ENCODE assay signal across 9 cellular contexts in genomic region chr15:78130466-78131294, GRCh38. TPM values are rescaled to one million over a fixed set of nuclear protein-coding genes. Genes with fewer than 3 reads are reported as not detected.
DNase-seq lines count a peak whose midpoint lies in the region; ATAC-seq, FAIRE-seq and TF ChIP-seq lines count a peak whose summit lies in the region.
"Had no signal": no experiment of that assay in that cellular context is flagged by ENCODE, and none has a peak within 500 bp of the region (broad histone marks: within the 10 kb centered on the region; RNA-seq: fewer than 3 reads in every experiment).

No MANE protein-coding gene starts in this region.

- RAD21 ChIA-PET in GM12878 (lab: Charles Lee; ENCODE audit: unreplicated experiment), result interaction anchor here (0.5 to 9.5 kb wide), 17 partner anchors 8 to 571 kb away, joined by 3 to 147 read pairs (median 5); partner anchors contain the start of gene IDH3A

- peak overlapping the region; percentile 46 for H2AFZ ChIP-seq in GM12878 (ENCODE audit: control insufficient read depth, low read depth, low read length)

- H3K27me3 ChIP-seq in GM12878 (replicated peaks in 1 of 2; ENCODE audit: control insufficient read depth in 2 of 2, insufficient read depth in 2 of 2, low read length in 1 of 2) (no peaks in the 10 kb centered on the region), mononuclear cell (ENCODE audit: insufficient read depth, low read length) (no peaks in the 10 kb centered on the region), SJCRH30 (no peaks in the 10 kb centered on the region)

- SMC1A ChIA-PET in GM12878 (lab: Charles Lee; ENCODE audit: uncharacterized antibody, unreplicated experiment), result interaction anchor here (0.8 to 4.4 kb wide), 11 partner anchors 9 to 112 kb away, joined by 3 to 57 read pairs (median 10); no protein-coding TSS in a partner anchor

- 35% methylated on average over 44 of the region's 51 CpGs for WGBS in GM12878 (ENCODE audit: insufficient coverage, insufficient replicate concordance, low lambda C conversion rate, missing lambda C conversion rate)

- no peak for TF ChIP-seq EP300 in GM12878 (IDR thresholded peaks at IDR 0.05; ENCODE audit: borderline replicate concordance in 1 of 2, control insufficient read depth in 1 of 2, low read depth in 2 of 2, low read length in 2 of 2)

- H3K9me3 ChIP-seq in GM12878 (replicated peaks; ENCODE audit: control insufficient read depth, insufficient read depth, low read length) (no peaks in the 10 kb centered on the region), mononuclear cell (ENCODE audit: low read depth, low read length) (no peaks in the 10 kb centered on the region), SJCRH30 (replicated peaks) (no peaks in the 10 kb centered on the region)

- H3K4me2 ChIP-seq in GM12878 (ENCODE audit: control insufficient read depth, insufficient read depth), result peak overlapping the region; percentile 89; the same call in 1 of the 2 replicates

- H4K20me1 ChIP-seq in GM12878 (ENCODE audit: control insufficient read depth, insufficient read depth), result no peaks in the 10 kb centered on the region

- CTCF ChIA-PET in GM12878 (lab: Yijun Ruan, JAX), result interaction anchor here (0.8 to 7.0 kb wide), 22 partner anchors 9 to 222 kb away, joined by 3 to 200 read pairs (median 6); partner anchors contain the start of genes DNAJA4 and IDH3A

- ATAC-seq in GM18909 (IDR thresholded peaks at IDR 0.05; ENCODE audit: poor library complexity, unreplicated experiment), result peak; percentile 22
- peak; percentile 28 for ATAC-seq in HG03442 (IDR thresholded peaks at IDR 0.05; ENCODE audit: unreplicated experiment)
- ATAC-seq in GM12878, result peak; percentile 59

- no peaks in the 10 kb centered on the region for H3K79me2 ChIP-seq in GM12878 (ENCODE audit: control insufficient read depth, insufficient read depth, low read length)

- FAIRE-seq in GM12878 (lab: Jason Lieb, UNC), result no peak
- FAIRE-seq: endometrium had no signal

- H3K36me3 ChIP-seq in GM12878 (ENCODE audit: control insufficient read depth in 2 of 2, insufficient read depth in 2 of 2, low read length in 1 of 2) (no peaks in the 10 kb centered on the region), SJCRH30 (no peaks in the 10 kb centered on the region)

- in situ Hi-C loops in GM12878 (cut with MboI), result no loop called here

- DNase-seq in GM12878 (ENCODE audit: low read depth, low spot score) (no peak), SJCRH30 (no peak), 8988T (no peak), GM03348 (ENCODE audit: low spot score) (no peak)

- H3K4me3 ChIP-seq in GM12878 (peak overlapping the region; percentile 88; the same call in 1 of the 2 replicates), mononuclear cell (ENCODE audit: low read length) (peak overlapping the region; percentile 59), SJCRH30 (no peak overlapping the region; the same call in 1 of the 2 replicates)

- POLR2A ChIA-PET in GM12878 (lab: Charles Lee), result interaction anchor here (0.6 to 1.0 kb wide), 4 partner anchors 9 to 25 kb away, joined by 3 to 5 read pairs (median 4); no protein-coding TSS in a partner anchor

- TF ChIP-seq POLR2A in GM12878 (IDR thresholded peaks at IDR 0.05; ENCODE audit: low read depth, low read length), result no peak

- H3K9ac ChIP-seq in GM12878 (ENCODE audit: control insufficient read depth, insufficient read depth, low read length), result no peak overlapping the region

- TF ChIP-seq CTCF in 22Rv1 (IDR thresholded peaks at IDR 0.05) (no peak), GM12878 (IDR thresholded peaks at IDR 0.05 in 2 of 3, conservative IDR thresholded peaks at IDR 0.05 in 1 of 3; ENCODE audit: control insufficient read depth in 2 of 3, extremely low read depth in 1 of 3, insufficient read depth in 1 of 3, low read depth in 3 of 3, low read length in 3 of 3) (no peak)

- TF ChIP-seq RAD21 in GM12878 (IDR thresholded peaks at IDR 0.05; ENCODE audit: insufficient read depth, low read depth, low read length), result no peak

- intact Hi-C loops in GM12878 (cut with micrococcal nuclease; ENCODE audit: unreplicated experiment), result loop anchor here (1.0 to 2.0 kb wide), 3 partner anchors 18 to 111 kb away; partner anchors contain the start of gene IDH3A

- H3K27ac ChIP-seq in 22Rv1 (peak overlapping the region; percentile 53), GM12878 (ENCODE audit: control insufficient read depth, insufficient read depth) (no peak overlapping the region), SJCRH30 (no peak overlapping the region)

- H3K4me1 ChIP-seq in GM12878 (ENCODE audit: control insufficient read depth, insufficient read depth, low read length) (peaks cover 5% of the 10 kb centered on the region), mononuclear cell (ENCODE audit: insufficient read depth, low read length) (peaks cover 13% of the 10 kb centered on the region), SJCRH30 (no peaks in the 10 kb centered on the region)

- no TSS peak for BruUV-seq in GM12878 (replicated peaks; lab: Mats Ljungman, UMichigan)

RNA-seq across cellular contexts. Expression of gene CIB2, which starts 0.6 kb away (rescaled TPM):
- total RNA-seq in GM12878 (2013; cell fraction: nucleolus; rRNA removed), result 0.69 and 1.5 TPM in 2 replicates
- total RNA-seq in GM12878 (2014; rRNA removed) (7.2 and 8.8 TPM in 2 replicates), GM12878 (2014; rRNA removed; fragmentation: Illumina TruSeq; extraction: Trizol) (5.9 and 6.8 TPM in 2 replicates), GM12878 (2021) (6.9 and 7.2 TPM in 2 replicates), mononuclear cell (1.9 TPM)
- polyA plus RNA-seq in GM12878 (2011; ENCODE audit: low read depth), result 2.3 TPM
- polyA plus RNA-seq in GM12878 (2011; rRNA removed) (7.4 and 11.7 TPM in 2 replicates), GM12878 (2014; fragmentation: Illumina TruSeq; extraction: Trizol) (7.9 and 11.7 TPM in 2 replicates), GM12878 (2014; fragmentation: Nextera tagmentation; extraction: Ambion mirVana) (1 to 10 TPM in 1 of 2 experiments, under 1 TPM in 1; 0.56 to 1.6 TPM), GM12878 (2014; rRNA removed) (7.2 and 8.2 TPM in 2 replicates), GM12878 (2016; fragmentation: Nextera tagmentation; extraction: Ambion mirVana) (10 to 100 TPM in 1 of 2 experiments, 1 to 10 TPM in 1; 1.5 to 12.1 TPM)
- polyA plus RNA-seq in GM12878 (2011; cell fraction: cytosol; rRNA removed), result 7.8 and 10.2 TPM in 2 replicates
- 3.3 and 3.9 TPM in 2 replicates for polyA plus RNA-seq in GM12878 (2011; cell fraction: nucleus; rRNA removed)
- polyA plus RNA-seq in GM12878 (2012), result 3.1 and 3.4 TPM in 2 replicates
- polyA minus RNA-seq in GM12878 (2011; rRNA and poly(A)+ RNA removed), result 10.4 and 22.3 TPM in 2 replicates
- 2.6 and 3.7 TPM in 2 replicates for polyA minus RNA-seq in GM12878 (2011; cell fraction: cytosol; rRNA and poly(A)+ RNA removed)
- polyA minus RNA-seq in GM12878 (2011; cell fraction: nucleus; rRNA and poly(A)+ RNA removed), result 0.73 and 1.2 TPM in 2 replicates
- 0.59 and 2.8 TPM in 2 replicates for total RNA-seq in SJCRH30 (2014; rRNA removed; shearing (Covaris generic))

RNA-seq across cellular contexts. Expression of gene IDH3A, which starts 18.5 kb away (rescaled TPM):
- 101 and 106 TPM in 2 replicates for total RNA-seq in GM12878 (2013; cell fraction: nucleolus; rRNA removed)
- total RNA-seq in GM12878 (2014; rRNA removed) (83.9 and 99.1 TPM in 2 replicates), GM12878 (2014; rRNA removed; fragmentation: Illumina TruSeq; extraction: Trizol) (105 and 121 TPM in 2 replicates), GM12878 (2021) (175 and 193 TPM in 2 replicates), mononuclear cell (40.5 TPM)
- polyA plus RNA-seq in GM12878 (2011; ENCODE audit: low read depth), result 56.2 TPM
- polyA plus RNA-seq in GM12878 (2011; rRNA removed) (238 and 315 TPM in 2 replicates), GM12878 (2014; fragmentation: Illumina TruSeq; extraction: Trizol) (173 and 178 TPM in 2 replicates), GM12878 (2014; fragmentation: Nextera tagmentation; extraction: Ambion mirVana) (100 to 1,000 TPM; 197 to 231 TPM), GM12878 (2014; rRNA removed) (123 and 125 TPM in 2 replicates), GM12878 (2016; fragmentation: Nextera tagmentation; extraction: Ambion mirVana) (100 to 1,000 TPM; 245 to 254 TPM)
- polyA plus RNA-seq in GM12878 (2011; cell fraction: cytosol; rRNA removed), result 108 and 181 TPM in 2 replicates
- polyA plus RNA-seq in GM12878 (2011; cell fraction: nucleus; rRNA removed), result 117 and 147 TPM in 2 replicates
- 82.5 and 109 TPM in 2 replicates for polyA plus RNA-seq in GM12878 (2012)
- polyA minus RNA-seq in GM12878 (2011; rRNA and poly(A)+ RNA removed), result 172 and 266 TPM in 2 replicates
- polyA minus RNA-seq in GM12878 (2011; cell fraction: cytosol; rRNA and poly(A)+ RNA removed), result 75.4 and 97.9 TPM in 2 replicates
- polyA minus RNA-seq in GM12878 (2011; cell fraction: nucleus; rRNA and poly(A)+ RNA removed), result 43.5 and 60.8 TPM in 2 replicates
- total RNA-seq in SJCRH30 (2014; rRNA removed; shearing (Covaris generic)), result 66.1 and 68.4 TPM in 2 replicates

RNA-seq across cellular contexts. Expression of gene SH2D7, which starts 38.3 kb away (rescaled TPM):
- not detected in 2 replicates for total RNA-seq in GM12878 (2013; cell fraction: nucleolus; rRNA removed)
- 0.06 TPM in 1 of 2 replicates, not detected in the other for total RNA-seq in GM12878 (2014; rRNA removed)
- total RNA-seq in GM12878 (2014; rRNA removed; fragmentation: Illumina TruSeq; extraction: Trizol), result not detected in 2 replicates
- 0.08 TPM in 1 of 2 replicates, not detected in the other for total RNA-seq in GM12878 (2021)
- not detected for polyA plus RNA-seq in GM12878 (2011; ENCODE audit: low read depth)
- not detected in 2 replicates for polyA plus RNA-seq in GM12878 (2011; rRNA removed)
- polyA plus RNA-seq in GM12878 (2011; cell fraction: cytosol; rRNA removed), result not detected in 2 replicates
- not detected in 2 replicates for polyA plus RNA-seq in GM12878 (2011; cell fraction: nucleus; rRNA removed)
- polyA plus RNA-seq in GM12878 (2012), result not detected in 2 replicates
- 0.04 TPM in 1 of 2 replicates, not detected in the other for polyA plus RNA-seq in GM12878 (2014; fragmentation: Illumina TruSeq; extraction: Trizol)
- polyA plus RNA-seq in GM12878 (2014; fragmentation: Nextera tagmentation; extraction: Ambion mirVana), result not detected
- not detected in 2 replicates for polyA plus RNA-seq in GM12878 (2014; rRNA removed)
- polyA plus RNA-seq in GM12878 (2016; fragmentation: Nextera tagmentation; extraction: Ambion mirVana), result not detected
- 0.10 and 0.15 TPM in 2 replicates for polyA minus RNA-seq in GM12878 (2011; rRNA and poly(A)+ RNA removed)
- not detected in 2 replicates for polyA minus RNA-seq in GM12878 (2011; cell fraction: cytosol; rRNA and poly(A)+ RNA removed)
- 0.12 TPM in 1 of 2 replicates, not detected in the other for polyA minus RNA-seq in GM12878 (2011; cell fraction: nucleus; rRNA and poly(A)+ RNA removed)
- not detected for total RNA-seq in mononuclear cell
- total RNA-seq in SJCRH30 (2014; rRNA removed; shearing (Covaris generic)), result 0.08 and 0.36 TPM in 2 replicates

RNA-seq across cellular contexts. Expression of gene TBC1D2B, which starts 53.2 kb away (rescaled TPM):
- total RNA-seq in GM12878 (2013; cell fraction: nucleolus; rRNA removed), result 172 and 173 TPM in 2 replicates
- total RNA-seq in GM12878 (2014; rRNA removed) (18.4 and 21.9 TPM in 2 replicates), GM12878 (2014; rRNA removed; fragmentation: Illumina TruSeq; extraction: Trizol) (17.0 and 20.4 TPM in 2 replicates), GM12878 (2021) (27.0 and 28.7 TPM in 2 replicates), mononuclear cell (38.1 TPM)
- 12.9 TPM for polyA plus RNA-seq in GM12878 (2011; ENCODE audit: low read depth)
- polyA plus RNA-seq in GM12878 (2011; rRNA removed) (53.4 and 75.9 TPM in 2 replicates), GM12878 (2014; fragmentation: Illumina TruSeq; extraction: Trizol) (22.7 and 26.1 TPM in 2 replicates), GM12878 (2014; fragmentation: Nextera tagmentation; extraction: Ambion mirVana) (1 to 10 TPM; 1.3 to 1.4 TPM), GM12878 (2014; rRNA removed) (22.4 and 25.6 TPM in 2 replicates), GM12878 (2016; fragmentation: Nextera tagmentation; extraction: Ambion mirVana) (1 to 10 TPM; 2.7 to 8.2 TPM)
- 38.8 and 40.0 TPM in 2 replicates for polyA plus RNA-seq in GM12878 (2011; cell fraction: cytosol; rRNA removed)
- polyA plus RNA-seq in GM12878 (2011; cell fraction: nucleus; rRNA removed), result 110 and 121 TPM in 2 replicates
- 17.9 and 21.2 TPM in 2 replicates for polyA plus RNA-seq in GM12878 (2012)
- 50.3 and 51.8 TPM in 2 replicates for polyA minus RNA-seq in GM12878 (2011; rRNA and poly(A)+ RNA removed)
- 14.4 and 14.8 TPM in 2 replicates for polyA minus RNA-seq in GM12878 (2011; cell fraction: cytosol; rRNA and poly(A)+ RNA removed)
- polyA minus RNA-seq in GM12878 (2011; cell fraction: nucleus; rRNA and poly(A)+ RNA removed), result 35.9 and 50.8 TPM in 2 replicates
- 50.7 and 58.2 TPM in 2 replicates for total RNA-seq in SJCRH30 (2014; rRNA removed; shearing (Covaris generic))
